20 cellular contexts compared by ENCODE assay signal in genomic region chr22:43983808-43984207, GRCh38.
"Had no signal": no experiment of that assay in that cellular context is flagged by ENCODE, and none has a peak within 500 bp of the region (broad histone marks: within the 10 kb centered on the region; RNA-seq: fewer than 3 reads in every experiment).

No MANE protein-coding gene starts in this region.

- H3K4me3 Mint-ChIP-seq: immature natural killer cell; naive thymus-derived CD4-positive, alpha-beta T cell; natural killer cell treated with Interleukin-12 subunit alpha and Interleukin-12 subunit beta and Interleukin-15 and Interleukin-18, amount 100 ng/mL, for 72 hours; stimulated activated memory B cell treated with anti-CD40 and anti-IgM and Interleukin-4, amounts not matched to agents 10 μg/mL and 1 μg/mL and 100 μg/mL, for 72 hours; stimulated activated naive CD8-positive, alpha-beta T cell treated with anti-CD3 and anti-CD28 coated beads, Interleukin-15, amount 100 ng/mL, for 72 hours; type B pancreatic cell had no signal

- H3K27me3 Mint-ChIP-seq: naive thymus-derived CD4-positive, alpha-beta T cell; natural killer cell treated with Interleukin-12 subunit alpha and Interleukin-12 subunit beta and Interleukin-15 and Interleukin-18, amount 100 ng/mL, for 72 hours; progenitor cell of endocrine pancreas; stimulated activated memory B cell treated with anti-CD40 and anti-IgM and Interleukin-4, amounts not matched to agents 10 μg/mL and 1 μg/mL and 100 μg/mL, for 72 hours; stimulated activated naive CD8-positive, alpha-beta T cell treated with anti-CD3 and anti-CD28 coated beads, Interleukin-15, amount 100 ng/mL, for 72 hours; type B pancreatic cell had no signal

- H3K27ac Mint-ChIP-seq: immature natural killer cell; natural killer cell treated with Interleukin-12 subunit alpha and Interleukin-12 subunit beta and Interleukin-15 and Interleukin-18, amount 100 ng/mL, for 72 hours; progenitor cell of endocrine pancreas; stimulated activated memory B cell treated with anti-CD40 and anti-IgM and Interleukin-4, amounts not matched to agents 10 μg/mL and 1 μg/mL and 100 μg/mL, for 72 hours; type B pancreatic cell had no signal

- DNase-seq: hypothalamus; immature natural killer cell; left ventricle myocardium inferior; mesendoderm; midbrain; mucosa of descending colon; naive thymus-derived CD4-positive, alpha-beta T cell; ovary; stimulated activated CD4-positive, alpha-beta T cell treated with anti-CD3 and anti-CD28 coated beads, Interleukin-1b, Interleukin-23, amount 100 ng/mL, for 48 hours; stimulated activated CD4-positive, alpha-beta T cell treated with anti-CD3 and anti-CD28 coated beads, Interleukin-2, amount 100 ng/mL, for 48 hours; stimulated activated CD4-positive, alpha-beta T cell treated with anti-CD3 and anti-CD28 coated beads, Interleukin-4, amount 100 ng/mL, for 4 hours; stimulated activated CD8-positive, alpha-beta memory T cell treated with anti-CD3 and anti-CD28 coated beads, Interleukin-4, amount 100 ng/mL, for 48 hours; stimulated activated naive CD4-positive, alpha-beta T cell treated with Interleukin-2 at 50 U/mL for 16 hours; stimulated activated naive CD8-positive, alpha-beta T cell treated with anti-CD3 and anti-CD28 coated beads, Interleukin-15, amount 100 ng/mL, for 72 hours; substantia nigra; uterus had no signal

- ATAC-seq: mucosa of descending colon; naive thymus-derived CD4-positive, alpha-beta T cell; natural killer cell treated with Interleukin-12 subunit alpha and Interleukin-12 subunit beta and Interleukin-15 and Interleukin-18, amount 100 ng/mL, for 72 hours; stimulated activated memory B cell treated with anti-CD40 and anti-IgM and Interleukin-4, amounts not matched to agents 10 μg/mL and 1 μg/mL and 100 μg/mL, for 72 hours; stimulated activated naive CD8-positive, alpha-beta T cell treated with anti-CD3 and anti-CD28 coated beads, Interleukin-15, amount 100 ng/mL, for 72 hours had no signal

- H3K4me1 Mint-ChIP-seq: immature natural killer cell; stimulated activated memory B cell treated with anti-CD40 and anti-IgM and Interleukin-4, amounts not matched to agents 10 μg/mL and 1 μg/mL and 100 μg/mL, for 72 hours; stimulated activated naive CD8-positive, alpha-beta T cell treated with anti-CD3 and anti-CD28 coated beads, Interleukin-15, amount 100 ng/mL, for 72 hours had no signal

- H3K9me3 Mint-ChIP-seq: immature natural killer cell; natural killer cell treated with Interleukin-12 subunit alpha and Interleukin-12 subunit beta and Interleukin-15 and Interleukin-18, amount 100 ng/mL, for 72 hours; stimulated activated memory B cell treated with anti-CD40 and anti-IgM and Interleukin-4, amounts not matched to agents 10 μg/mL and 1 μg/mL and 100 μg/mL, for 72 hours; stimulated activated naive CD8-positive, alpha-beta T cell treated with anti-CD3 and anti-CD28 coated beads, Interleukin-15, amount 100 ng/mL, for 72 hours; type B pancreatic cell had no signal
